26 cellular contexts compared by ENCODE assay signal in genomic region chrX:134706138-134706537, GRCh38. TPM values are rescaled to one million over a fixed set of nuclear protein-coding genes. Genes with fewer than 3 reads are reported as not detected.
"Had no signal": no experiment of that assay in that cellular context is flagged by ENCODE, and none has a peak within 500 bp of the region (broad histone marks: within the 10 kb centered on the region; RNA-seq: fewer than 3 reads in every experiment).

No MANE protein-coding gene starts in this region.

- DNase-seq: activated CD4-positive, alpha-beta T cell treated with anti-CD3 and anti-CD28 coated beads for 36 hours; activated CD4-positive, CD25-positive, alpha-beta regulatory T cell; activated CD8-positive, alpha-beta memory T cell treated with anti-CD3 and anti-CD28 coated beads for 24 hours; activated effector memory CD4-positive, alpha-beta T cell treated with Interleukin-2 at 50 U/mL for 16 hours; activated naive CD4-positive, alpha-beta T cell treated with anti-CD3 and anti-CD28 coated beads for 36 hours; activated naive CD8-positive, alpha-beta T cell treated with anti-CD3 and anti-CD28 coated beads for 36 hours; adrenal gland; aorta; dorsolateral prefrontal cortex; effector memory CD4-positive, alpha-beta T cell; left lung; lower lobe of right lung; mesenchymal stem cell; naive thymus-derived CD8-positive, alpha-beta T cell; occipital lobe; psoas muscle; sigmoid colon; small intestine; stimulated activated CD4-positive, alpha-beta T cell treated with anti-CD3 and anti-CD28 coated beads, Interleukin-4, amount 100 ng/mL, for 4 hours; stimulated activated CD8-positive, alpha-beta memory T cell treated with anti-CD3 and anti-CD28 coated beads, Interleukin-4, amount 100 ng/mL, for 48 hours; stimulated activated naive B cell treated with anti-CD40 and anti-IgM and Interleukin-4, amounts not matched to agents 10 μg/mL and 1 μg/mL and 100 μg/mL, for 72 hours; stomach; tibial artery; upper lobe of right lung had no signal

- ATAC-seq: activated CD4-positive, alpha-beta T cell treated with anti-CD3 and anti-CD28 coated beads for 36 hours; left lung; lower lobe of right lung; naive thymus-derived CD8-positive, alpha-beta T cell; stimulated activated naive B cell treated with anti-CD40 and anti-IgM and Interleukin-4, amounts not matched to agents 10 μg/mL and 1 μg/mL and 100 μg/mL, for 72 hours; upper lobe of right lung had no signal

- H3K4me3 Mint-ChIP-seq: activated CD4-positive, alpha-beta T cell treated with anti-CD3 and anti-CD28 coated beads for 36 hours; activated naive CD4-positive, alpha-beta T cell treated with anti-CD3 and anti-CD28 coated beads for 36 hours; activated naive CD8-positive, alpha-beta T cell treated with anti-CD3 and anti-CD28 coated beads for 36 hours; brain; naive thymus-derived CD8-positive, alpha-beta T cell; neural progenitor cell; stimulated activated naive B cell treated with anti-CD40 and anti-IgM and Interleukin-4, amounts not matched to agents 10 μg/mL and 1 μg/mL and 100 μg/mL, for 72 hours had no signal

- H3K9me3 Mint-ChIP-seq: activated naive CD4-positive, alpha-beta T cell treated with anti-CD3 and anti-CD28 coated beads for 36 hours; activated naive CD8-positive, alpha-beta T cell treated with anti-CD3 and anti-CD28 coated beads for 36 hours; naive thymus-derived CD8-positive, alpha-beta T cell had no signal

- H3K36me3 Mint-ChIP-seq: activated naive CD8-positive, alpha-beta T cell treated with anti-CD3 and anti-CD28 coated beads for 36 hours; brain; naive thymus-derived CD8-positive, alpha-beta T cell; neural progenitor cell; stimulated activated naive B cell treated with anti-CD40 and anti-IgM and Interleukin-4, amounts not matched to agents 10 μg/mL and 1 μg/mL and 100 μg/mL, for 72 hours had no signal

- H3K27ac Mint-ChIP-seq: activated CD4-positive, alpha-beta T cell treated with anti-CD3 and anti-CD28 coated beads for 36 hours; activated naive CD4-positive, alpha-beta T cell treated with anti-CD3 and anti-CD28 coated beads for 36 hours; activated naive CD8-positive, alpha-beta T cell treated with anti-CD3 and anti-CD28 coated beads for 36 hours; brain; naive thymus-derived CD8-positive, alpha-beta T cell; neural progenitor cell; stimulated activated naive B cell treated with anti-CD40 and anti-IgM and Interleukin-4, amounts not matched to agents 10 μg/mL and 1 μg/mL and 100 μg/mL, for 72 hours had no signal

- H3K27me3 Mint-ChIP-seq: activated naive CD8-positive, alpha-beta T cell treated with anti-CD3 and anti-CD28 coated beads for 36 hours had no signal

- H3K4me1 Mint-ChIP-seq: activated CD4-positive, alpha-beta T cell treated with anti-CD3 and anti-CD28 coated beads for 36 hours; activated naive CD8-positive, alpha-beta T cell treated with anti-CD3 and anti-CD28 coated beads for 36 hours; naive thymus-derived CD8-positive, alpha-beta T cell; neural progenitor cell; stimulated activated naive B cell treated with anti-CD40 and anti-IgM and Interleukin-4, amounts not matched to agents 10 μg/mL and 1 μg/mL and 100 μg/mL, for 72 hours had no signal

RNA-seq across cellular contexts. Expression of gene PLAC1, which starts 47.9 kb away (rescaled TPM):
- polyA plus RNA-seq: adrenal gland; naive thymus-derived CD8-positive, alpha-beta T cell; stomach had no signal
